Comparison of ENCODE assay signal across 12 cellular contexts in the genomic region with DNA sequence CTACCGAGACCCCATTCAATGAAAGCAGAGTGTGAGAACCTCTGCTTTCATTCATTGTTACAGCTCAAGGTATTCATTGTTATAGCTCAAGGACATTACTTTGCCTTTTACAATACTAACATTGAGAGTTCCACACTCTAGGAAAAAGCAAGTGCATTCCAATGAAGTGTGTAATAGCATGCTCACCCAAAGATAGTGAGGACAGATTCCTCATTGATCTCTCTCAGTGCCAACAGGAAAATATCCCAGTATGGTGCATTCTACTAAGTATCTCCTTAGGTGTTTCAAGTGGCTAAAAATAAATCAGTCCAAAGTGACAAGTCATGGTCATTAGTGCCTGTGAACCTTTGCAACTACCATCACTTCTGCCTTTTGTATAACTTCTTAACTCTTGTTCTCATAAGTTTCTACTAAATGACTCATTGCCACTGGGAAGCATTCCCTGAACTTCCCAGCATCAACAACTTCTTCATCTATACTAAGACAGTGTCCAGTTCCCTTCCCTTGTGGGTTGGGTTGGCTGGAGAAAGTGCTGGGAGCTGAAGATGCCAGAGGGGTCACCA.
A peak's percentile ranks its signal among the peaks of the same experiment; 100 is the strongest.
DNase-seq lines count a peak whose midpoint lies in the region; ATAC-seq and TF ChIP-seq lines count a peak whose summit lies in the region.
"Had no signal": no experiment of that assay in that cellular context is flagged by ENCODE, and none has a peak within 500 bp of the region (broad histone marks: within the 10 kb centered on the region; RNA-seq: fewer than 3 reads in every experiment).

No MANE protein-coding gene starts in this region.

- in situ Hi-C loops in astrocyte of the cerebellum (cut with HindIII; ENCODE audit: low sequenced_read_pairs) = no loop called here

- no peak for ATAC-seq in HG02610 (IDR thresholded peaks at IDR 0.05; ENCODE audit: unreplicated experiment)

- intact Hi-C loops in posterior cingulate gyrus (cut with DNase I) = no loop called here

- TF ChIP-seq CTCF in astrocyte of the cerebellum (IDR thresholded peaks at IDR 0.05; ENCODE audit: low read depth, low read length, missing control alignments) = no peak

- no peak overlapping the region for H3K4me3 ChIP-seq in astrocyte of the cerebellum (ENCODE audit: low read depth, low read length)
- H3K4me3 ChIP-seq: sigmoid colon, SK-N-MC had no signal

- peak; percentile 15 for DNase-seq in HPDE6-E6E7 (ENCODE audit: extremely low spot score)
- DNase-seq in astrocyte of the cerebellum (ENCODE audit: low read depth) = peak; percentile 88
- DNase-seq in glomerular visceral epithelial cell (ENCODE audit: extremely low spot score) = peak; percentile 44
- DNase-seq in stromal cell of bone marrow (ENCODE audit: low read depth) = peak; percentile 84
- no peak for DNase-seq in posterior cingulate gyrus
- DNase-seq in SHP77 (lab: John Stamatoyannopoulos, UW) = no peak
- no peak for DNase-seq in NCI-H2107 treated with DMSO at 0.1 percent for 48 hours (lab: John Stamatoyannopoulos, UW; ENCODE audit: unreplicated experiment)
- DNase-seq: DND-41, hippocampal formation, sigmoid colon had no signal

Comparison
In these comparisons a context has a peak if more than half of its experiments do, and no peak if none do; other contexts are left out.
1. DNase-seq: peak in HPDE6-E6E7 (single experiment), astrocyte of the cerebellum (single experiment), glomerular visceral epithelial cell (single experiment) and stromal cell of bone marrow (single experiment); none in posterior cingulate gyrus (0 of 10), SHP77 (0 of 2) and NCI-H2107 treated with DMSO at 0.1 percent for 48 hours (single experiment).